1 cellular context compared by ENCODE assay signal in the genomic region with DNA sequence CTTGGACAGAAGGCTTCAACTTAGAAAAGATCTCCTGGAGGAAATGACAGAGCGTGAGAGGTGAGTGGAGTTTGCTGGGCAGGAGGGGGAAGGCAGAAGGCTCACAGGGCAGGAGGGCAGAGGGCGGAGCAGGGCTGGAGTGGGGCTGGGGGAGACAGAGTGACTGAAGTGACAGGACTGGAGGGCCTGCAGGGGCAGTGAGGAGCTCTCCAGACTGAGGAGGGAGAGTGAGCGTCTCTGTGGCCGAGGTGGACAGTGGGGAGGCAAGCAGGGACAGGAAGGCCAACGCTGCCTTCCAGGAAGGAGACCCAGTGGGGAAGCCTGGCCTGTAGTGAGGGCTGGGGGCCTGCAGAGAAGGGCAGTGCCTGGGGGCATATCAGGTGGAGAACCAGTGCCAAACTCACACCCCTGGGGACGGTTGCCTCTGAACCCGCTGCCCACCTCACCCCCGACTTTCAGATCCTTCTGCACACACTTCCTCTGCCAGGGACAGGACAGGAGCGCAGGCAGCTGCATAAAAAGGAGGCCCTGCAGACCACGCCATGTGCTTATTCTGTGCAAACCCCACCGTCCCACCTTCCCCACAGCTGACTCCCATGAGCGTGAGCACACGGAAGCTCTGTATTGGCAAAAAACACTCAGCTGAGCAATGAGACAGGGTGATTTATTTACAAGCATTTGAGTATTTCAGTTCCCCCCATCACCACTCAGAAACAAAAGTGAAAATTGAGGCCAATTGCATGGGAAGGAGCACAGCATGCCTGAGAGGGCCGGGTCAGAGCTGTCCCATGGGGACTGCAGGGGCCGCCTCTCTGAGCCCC.
TF ChIP-seq lines count a peak whose summit lies in the region.

No MANE protein-coding gene starts in this region.

TF ChIP-seq in GM12878, 131 proteins besides CTCF, POLR2A, EP300 and RAD21 (continued from another document):
- TF ChIP-seq, protein P1, sequence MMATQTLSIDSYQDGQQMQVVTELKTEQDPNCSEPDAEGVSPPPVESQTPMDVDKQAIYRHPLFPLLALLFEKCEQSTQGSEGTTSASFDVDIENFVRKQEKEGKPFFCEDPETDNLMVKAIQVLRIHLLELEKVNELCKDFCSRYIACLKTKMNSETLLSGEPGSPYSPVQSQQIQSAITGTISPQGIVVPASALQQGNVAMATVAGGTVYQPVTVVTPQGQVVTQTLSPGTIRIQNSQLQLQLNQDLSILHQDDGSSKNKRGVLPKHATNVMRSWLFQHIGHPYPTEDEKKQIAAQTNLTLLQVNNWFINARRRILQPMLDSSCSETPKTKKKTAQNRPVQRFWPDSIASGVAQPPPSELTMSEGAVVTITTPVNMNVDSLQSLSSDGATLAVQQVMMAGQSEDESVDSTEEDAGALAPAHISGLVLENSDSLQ (IDR thresholded peaks at IDR 0.05), result peak; percentile 49; the same call in 1 of the 2 replicates
- TF ChIP-seq SPI1 (IDR thresholded peaks at IDR 0.05; ENCODE audit: borderline replicate concordance, insufficient read depth, low read depth, low read length) (peak; percentile 41; the same call in 1 of the 2 replicates), NFIC (IDR thresholded peaks at IDR 0.05; ENCODE audit: low read depth, low read length) (no peak), BACH1 (IDR thresholded peaks at IDR 0.05; ENCODE audit: borderline replicate concordance) (no peak), MTA2 (IDR thresholded peaks at IDR 0.05; ENCODE audit: low read depth) (no peak), MEF2B (IDR thresholded peaks at IDR 0.05; ENCODE audit: partially characterized antibody, poor library complexity, severe bottlenecking) (peak; percentile 80), RCOR1 (conservative IDR thresholded peaks at IDR 0.05; ENCODE audit: low read depth, low read length) (no peak), ATF7 (IDR thresholded peaks at IDR 0.05; ENCODE audit: low read depth) (no peak), RUNX3 (IDR thresholded peaks at IDR 0.05; ENCODE audit: low read length) (no peak), ZNF384 (IDR thresholded peaks at IDR 0.05; ENCODE audit: borderline replicate concordance, low read depth, low read length) (no peak)
- TF ChIP-seq, protein P2, sequence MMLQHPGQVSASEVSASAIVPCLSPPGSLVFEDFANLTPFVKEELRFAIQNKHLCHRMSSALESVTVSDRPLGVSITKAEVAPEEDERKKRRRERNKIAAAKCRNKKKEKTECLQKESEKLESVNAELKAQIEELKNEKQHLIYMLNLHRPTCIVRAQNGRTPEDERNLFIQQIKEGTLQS (IDR thresholded peaks at IDR 0.05; ENCODE audit: borderline replicate concordance, extremely low read depth, low read depth, low read length), result no peak
- TF ChIP-seq, protein P3, sequence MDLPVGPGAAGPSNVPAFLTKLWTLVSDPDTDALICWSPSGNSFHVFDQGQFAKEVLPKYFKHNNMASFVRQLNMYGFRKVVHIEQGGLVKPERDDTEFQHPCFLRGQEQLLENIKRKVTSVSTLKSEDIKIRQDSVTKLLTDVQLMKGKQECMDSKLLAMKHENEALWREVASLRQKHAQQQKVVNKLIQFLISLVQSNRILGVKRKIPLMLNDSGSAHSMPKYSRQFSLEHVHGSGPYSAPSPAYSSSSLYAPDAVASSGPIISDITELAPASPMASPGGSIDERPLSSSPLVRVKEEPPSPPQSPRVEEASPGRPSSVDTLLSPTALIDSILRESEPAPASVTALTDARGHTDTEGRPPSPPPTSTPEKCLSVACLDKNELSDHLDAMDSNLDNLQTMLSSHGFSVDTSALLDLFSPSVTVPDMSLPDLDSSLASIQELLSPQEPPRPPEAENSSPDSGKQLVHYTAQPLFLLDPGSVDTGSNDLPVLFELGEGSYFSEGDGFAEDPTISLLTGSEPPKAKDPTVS (IDR thresholded peaks at IDR 0.05; ENCODE audit: low read depth, low read length), result no peak
TF ChIP-seq in GM12878: peak in this region for 3.
